In genomic region chr18:68083776-68084175, GRCh38 we compare ENCODE assay signal across 24 cellular contexts.
"Had no signal": no experiment of that assay in that cellular context is flagged by ENCODE, and none has a peak within 500 bp of the region (broad histone marks: within the 10 kb centered on the region; RNA-seq: fewer than 3 reads in every experiment).

No MANE protein-coding gene starts in this region.

- H3K27ac ChIP-seq: adrenal gland, Peyer's patch, RWPE1, SJCRH30 had no signal

- H3K27ac Mint-ChIP-seq: activated CD8-positive, alpha-beta T cell treated with anti-CD3 and anti-CD28 coated beads for 36 hours; activated naive CD8-positive, alpha-beta T cell treated with anti-CD3 and anti-CD28 coated beads, Interleukin-2, amount 10 ng/mL, durations not matched to agents 7 days and 5 days; IgD-negative memory B cell; T-helper 1 cell treated with Interleukin-12 subunit alpha and Interleukin-12 subunit beta and Interleukin-4 antibody, amounts not matched to agents 30 μg/mL and 1 μg/mL, for 36 hours had no signal

- DNase-seq: activated CD4-positive, alpha-beta T cell treated with anti-CD3 and anti-CD28 coated beads for 4 hours; activated CD8-positive, alpha-beta memory T cell treated with anti-CD3 and anti-CD28 coated beads, Interleukin-2, amount 50 U/mL, for 48 hours; activated CD8-positive, alpha-beta T cell treated with anti-CD3 and anti-CD28 coated beads for 36 hours; activated naive CD4-positive, alpha-beta T cell treated with anti-CD3 and anti-CD28 coated beads, Interleukin-2, amount 50 U/mL, for 16 hours; activated naive CD8-positive, alpha-beta T cell treated with anti-CD3 and anti-CD28 coated beads, Interleukin-2, amount 10 ng/mL, durations not matched to agents 7 days and 5 days; activated T-cell treated with anti-CD3 and anti-CD28 coated beads, Interleukin-2, amount 50 U/mL, for 1 hour; aorta; caudate nucleus; KG1; NCI-H1092; NCI-H1930; NCI-H2107; NCI-H510A treated with DMSO at 0.1 percent for 48 hours; NCI-H69; NK-92 treated with Interleukin-12 subunit alpha and Interleukin-12 subunit beta, amount 100 ng/mL, for 24 hours; Peyer's patch; Right ventricle myocardium superior; SJCRH30; SK-N-SH had no signal

- H3K9me3 Mint-ChIP-seq: activated CD8-positive, alpha-beta T cell treated with anti-CD3 and anti-CD28 coated beads for 36 hours; activated naive CD8-positive, alpha-beta T cell treated with anti-CD3 and anti-CD28 coated beads, Interleukin-2, amount 10 ng/mL, durations not matched to agents 7 days and 5 days; T-helper 1 cell treated with Interleukin-12 subunit alpha and Interleukin-12 subunit beta and Interleukin-4 antibody, amounts not matched to agents 30 μg/mL and 1 μg/mL, for 36 hours had no signal

- H3K9ac ChIP-seq: SK-N-SH had no signal

- H3K4me3 ChIP-seq: adrenal gland, Peyer's patch, SJCRH30 had no signal

- H3K4me1 ChIP-seq: adrenal gland, Peyer's patch, SJCRH30 had no signal

- H3K9me3 ChIP-seq: adrenal gland, Peyer's patch, SJCRH30, SK-N-SH had no signal

- H3K4me3 Mint-ChIP-seq: activated CD8-positive, alpha-beta T cell treated with anti-CD3 and anti-CD28 coated beads for 36 hours; activated naive CD8-positive, alpha-beta T cell treated with anti-CD3 and anti-CD28 coated beads, Interleukin-2, amount 10 ng/mL, durations not matched to agents 7 days and 5 days; IgD-negative memory B cell; T-helper 1 cell treated with Interleukin-12 subunit alpha and Interleukin-12 subunit beta and Interleukin-4 antibody, amounts not matched to agents 30 μg/mL and 1 μg/mL, for 36 hours had no signal

- H3K27me3 ChIP-seq: adrenal gland, Peyer's patch, SJCRH30 had no signal

- ATAC-seq: activated CD4-positive, CD25-positive, alpha-beta regulatory T cell treated with anti-CD3 and anti-CD28 coated beads, Interleukin-2, amount 50 U/mL, for 24 hours; activated CD8-positive, alpha-beta T cell treated with anti-CD3 and anti-CD28 coated beads for 36 hours had no signal

- H3K36me3 Mint-ChIP-seq: activated naive CD8-positive, alpha-beta T cell treated with anti-CD3 and anti-CD28 coated beads, Interleukin-2, amount 10 ng/mL, durations not matched to agents 7 days and 5 days; IgD-negative memory B cell had no signal

- H3K4me1 Mint-ChIP-seq: activated naive CD8-positive, alpha-beta T cell treated with anti-CD3 and anti-CD28 coated beads, Interleukin-2, amount 10 ng/mL, durations not matched to agents 7 days and 5 days; IgD-negative memory B cell had no signal

- H3K36me3 ChIP-seq: adrenal gland, Peyer's patch, SJCRH30 had no signal

- H3K27me3 Mint-ChIP-seq: activated CD8-positive, alpha-beta T cell treated with anti-CD3 and anti-CD28 coated beads for 36 hours; activated naive CD8-positive, alpha-beta T cell treated with anti-CD3 and anti-CD28 coated beads, Interleukin-2, amount 10 ng/mL, durations not matched to agents 7 days and 5 days; IgD-negative memory B cell had no signal
